In the genomic region with DNA sequence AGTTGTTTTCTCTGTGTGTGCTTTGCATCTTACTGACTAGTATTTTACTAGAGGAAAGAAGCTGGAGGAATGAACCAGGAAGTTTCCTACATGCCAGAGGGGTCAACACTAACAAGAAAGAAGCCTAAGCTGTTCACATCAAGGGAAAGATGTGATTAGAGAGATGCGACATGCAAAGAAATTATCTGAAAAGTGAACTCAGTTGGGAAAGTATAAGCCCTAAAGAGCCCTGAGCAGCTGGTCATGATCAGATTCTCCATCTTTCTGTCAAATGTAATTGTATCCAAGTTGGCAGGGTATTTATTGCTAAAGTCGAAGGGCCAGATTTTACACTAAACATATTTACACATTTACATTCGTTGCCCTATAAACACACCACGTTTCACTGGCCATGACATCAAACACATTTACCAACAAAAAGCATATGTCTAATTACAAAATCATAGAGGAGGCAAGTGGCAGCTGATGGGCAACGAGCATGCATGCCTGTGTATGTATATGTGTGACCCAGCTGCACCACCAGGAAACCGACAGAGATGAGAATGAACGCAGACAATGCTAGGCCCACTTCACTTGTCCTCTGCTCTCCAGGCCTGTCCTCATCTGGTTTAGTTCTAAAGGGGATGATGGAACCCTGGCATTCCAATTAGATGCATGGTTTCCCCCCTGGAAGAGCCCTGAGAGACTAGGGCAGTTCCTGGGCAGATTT, we compare ENCODE assay signal across 2 cellular contexts.
TF ChIP-seq lines count a peak whose summit lies in the region.

No MANE protein-coding gene starts in this region.

TF ChIP-seq in IMR-90, 13 proteins besides CTCF, POLR2A, EP300 and RAD21 (continued from another document):
- TF ChIP-seq SMC3 (IDR thresholded peaks at IDR 0.05; ENCODE audit: low read depth, low read length) (no peak), RFX5 (IDR thresholded peaks at IDR 0.05; ENCODE audit: low read depth, low read length) (no peak), MAZ (IDR thresholded peaks at IDR 0.05; ENCODE audit: borderline replicate concordance, low read depth, low read length) (no peak), CHD1 (IDR thresholded peaks at IDR 0.05; ENCODE audit: low read depth, low read length) (no peak), FOS (IDR thresholded peaks at IDR 0.05; ENCODE audit: low read depth, low read length) (no peak), BHLHE40 (IDR thresholded peaks at IDR 0.05; ENCODE audit: low read depth, low read length) (no peak), RCOR1 (IDR thresholded peaks at IDR 0.05; ENCODE audit: insufficient replicate concordance, low read length) (no peak), MAFK (IDR thresholded peaks at IDR 0.05; ENCODE audit: low read depth, low read length) (no peak), CEBPB (IDR thresholded peaks at IDR 0.05; ENCODE audit: low read depth, low read length) (no peak), MXI1 (IDR thresholded peaks at IDR 0.05; ENCODE audit: borderline replicate concordance, low read depth, low read length) (no peak)
- TF ChIP-seq, protein P1, sequence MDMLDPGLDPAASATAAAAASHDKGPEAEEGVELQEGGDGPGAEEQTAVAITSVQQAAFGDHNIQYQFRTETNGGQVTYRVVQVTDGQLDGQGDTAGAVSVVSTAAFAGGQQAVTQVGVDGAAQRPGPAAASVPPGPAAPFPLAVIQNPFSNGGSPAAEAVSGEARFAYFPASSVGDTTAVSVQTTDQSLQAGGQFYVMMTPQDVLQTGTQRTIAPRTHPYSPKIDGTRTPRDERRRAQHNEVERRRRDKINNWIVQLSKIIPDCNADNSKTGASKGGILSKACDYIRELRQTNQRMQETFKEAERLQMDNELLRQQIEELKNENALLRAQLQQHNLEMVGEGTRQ (IDR thresholded peaks at IDR 0.05; ENCODE audit: low read depth, low read length): no peak

TF ChIP-seq in SK-N-SH treated with all-trans-retinoic acid at 6 μM for 48 hours, 23 proteins besides CTCF, POLR2A, EP300 and RAD21 (continued from another document):
- TF ChIP-seq, protein P2, sequence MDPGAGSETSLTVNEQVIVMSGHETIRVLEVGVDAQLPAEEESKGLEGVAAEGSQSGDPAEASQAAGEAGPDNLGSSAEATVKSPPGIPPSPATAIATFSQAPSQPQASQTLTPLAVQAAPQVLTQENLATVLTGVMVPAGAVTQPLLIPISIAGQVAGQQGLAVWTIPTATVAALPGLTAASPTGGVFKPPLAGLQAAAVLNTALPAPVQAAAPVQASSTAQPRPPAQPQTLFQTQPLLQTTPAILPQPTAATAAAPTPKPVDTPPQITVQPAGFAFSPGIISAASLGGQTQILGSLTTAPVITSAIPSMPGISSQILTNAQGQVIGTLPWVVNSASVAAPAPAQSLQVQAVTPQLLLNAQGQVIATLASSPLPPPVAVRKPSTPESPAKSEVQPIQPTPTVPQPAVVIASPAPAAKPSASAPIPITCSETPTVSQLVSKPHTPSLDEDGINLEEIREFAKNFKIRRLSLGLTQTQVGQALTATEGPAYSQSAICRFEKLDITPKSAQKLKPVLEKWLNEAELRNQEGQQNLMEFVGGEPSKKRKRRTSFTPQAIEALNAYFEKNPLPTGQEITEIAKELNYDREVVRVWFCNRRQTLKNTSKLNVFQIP (CRISPR knock-in tag; IDR thresholded peaks at IDR 0.05; ENCODE audit: borderline replicate concordance, low read depth): no peak
- TF ChIP-seq PPARA (CRISPR knock-in tag; IDR thresholded peaks at IDR 0.05; ENCODE audit: borderline replicate concordance): no peak
- TF ChIP-seq, protein P3, sequence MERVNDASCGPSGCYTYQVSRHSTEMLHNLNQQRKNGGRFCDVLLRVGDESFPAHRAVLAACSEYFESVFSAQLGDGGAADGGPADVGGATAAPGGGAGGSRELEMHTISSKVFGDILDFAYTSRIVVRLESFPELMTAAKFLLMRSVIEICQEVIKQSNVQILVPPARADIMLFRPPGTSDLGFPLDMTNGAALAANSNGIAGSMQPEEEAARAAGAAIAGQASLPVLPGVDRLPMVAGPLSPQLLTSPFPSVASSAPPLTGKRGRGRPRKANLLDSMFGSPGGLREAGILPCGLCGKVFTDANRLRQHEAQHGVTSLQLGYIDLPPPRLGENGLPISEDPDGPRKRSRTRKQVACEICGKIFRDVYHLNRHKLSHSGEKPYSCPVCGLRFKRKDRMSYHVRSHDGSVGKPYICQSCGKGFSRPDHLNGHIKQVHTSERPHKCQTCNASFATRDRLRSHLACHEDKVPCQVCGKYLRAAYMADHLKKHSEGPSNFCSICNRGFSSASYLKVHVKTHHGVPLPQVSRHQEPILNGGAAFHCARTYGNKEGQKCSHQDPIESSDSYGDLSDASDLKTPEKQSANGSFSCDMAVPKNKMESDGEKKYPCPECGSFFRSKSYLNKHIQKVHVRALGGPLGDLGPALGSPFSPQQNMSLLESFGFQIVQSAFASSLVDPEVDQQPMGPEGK (CRISPR knock-in tag; IDR thresholded peaks at IDR 0.05; ENCODE audit: borderline replicate concordance): no peak
- TF ChIP-seq SNAI2 (CRISPR knock-in tag; IDR thresholded peaks at IDR 0.05): no peak
- no peak for TF ChIP-seq BACH2 (CRISPR knock-in tag; IDR thresholded peaks at IDR 0.05; ENCODE audit: borderline replicate concordance)
- no peak for TF ChIP-seq ZC3H10 (CRISPR knock-in tag; IDR thresholded peaks at IDR 0.05)
- TF ChIP-seq, protein P4, sequence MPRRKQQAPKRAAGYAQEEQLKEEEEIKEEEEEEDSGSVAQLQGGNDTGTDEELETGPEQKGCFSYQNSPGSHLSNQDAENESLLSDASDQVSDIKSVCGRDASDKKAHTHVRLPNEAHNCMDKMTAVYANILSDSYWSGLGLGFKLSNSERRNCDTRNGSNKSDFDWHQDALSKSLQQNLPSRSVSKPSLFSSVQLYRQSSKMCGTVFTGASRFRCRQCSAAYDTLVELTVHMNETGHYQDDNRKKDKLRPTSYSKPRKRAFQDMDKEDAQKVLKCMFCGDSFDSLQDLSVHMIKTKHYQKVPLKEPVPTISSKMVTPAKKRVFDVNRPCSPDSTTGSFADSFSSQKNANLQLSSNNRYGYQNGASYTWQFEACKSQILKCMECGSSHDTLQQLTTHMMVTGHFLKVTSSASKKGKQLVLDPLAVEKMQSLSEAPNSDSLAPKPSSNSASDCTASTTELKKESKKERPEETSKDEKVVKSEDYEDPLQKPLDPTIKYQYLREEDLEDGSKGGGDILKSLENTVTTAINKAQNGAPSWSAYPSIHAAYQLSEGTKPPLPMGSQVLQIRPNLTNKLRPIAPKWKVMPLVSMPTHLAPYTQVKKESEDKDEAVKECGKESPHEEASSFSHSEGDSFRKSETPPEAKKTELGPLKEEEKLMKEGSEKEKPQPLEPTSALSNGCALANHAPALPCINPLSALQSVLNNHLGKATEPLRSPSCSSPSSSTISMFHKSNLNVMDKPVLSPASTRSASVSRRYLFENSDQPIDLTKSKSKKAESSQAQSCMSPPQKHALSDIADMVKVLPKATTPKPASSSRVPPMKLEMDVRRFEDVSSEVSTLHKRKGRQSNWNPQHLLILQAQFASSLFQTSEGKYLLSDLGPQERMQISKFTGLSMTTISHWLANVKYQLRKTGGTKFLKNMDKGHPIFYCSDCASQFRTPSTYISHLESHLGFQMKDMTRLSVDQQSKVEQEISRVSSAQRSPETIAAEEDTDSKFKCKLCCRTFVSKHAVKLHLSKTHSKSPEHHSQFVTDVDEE (CRISPR knock-in tag; IDR thresholded peaks at IDR 0.05): no peak
- TF ChIP-seq TOX (CRISPR knock-in tag; IDR thresholded peaks at IDR 0.05; ENCODE audit: borderline replicate concordance): no peak
